ENCODE assay signal across 10 cellular contexts in the genomic region with DNA sequence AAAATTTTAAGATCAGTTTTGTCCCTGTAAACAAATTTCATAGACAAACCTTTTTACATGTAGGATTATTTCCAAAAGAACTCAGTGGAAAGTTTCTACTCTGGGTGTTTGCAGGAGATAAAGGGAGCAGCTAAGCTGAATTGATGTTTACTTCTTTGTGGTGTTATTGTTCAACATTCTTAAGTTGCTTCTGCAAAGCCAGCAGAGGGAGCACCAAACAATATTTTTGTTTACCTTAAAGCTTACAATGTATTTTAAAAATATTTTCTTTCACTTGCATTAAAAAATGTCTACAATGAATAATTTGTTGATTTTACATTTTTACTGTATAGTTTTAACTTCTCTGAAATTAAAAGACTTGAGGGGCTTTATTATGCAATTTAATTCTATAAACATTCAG.
DNase-seq lines count a peak whose midpoint lies in the region; TF ChIP-seq lines count a peak whose summit lies in the region.
"Had no signal": no experiment of that assay in that cellular context is flagged by ENCODE, and none has a peak within 500 bp of the region (broad histone marks: within the 10 kb centered on the region; RNA-seq: fewer than 3 reads in every experiment).

No MANE protein-coding gene starts in this region.

- H3K4me3 Mint-ChIP-seq in Calu3 (ENCODE audit: low read depth, unreplicated experiment) (no peak overlapping the region), brain (peak overlapping the region in 1 of 5 experiments; percentile 31), mesothelial cell of epicardium (no peak overlapping the region)

- H3K36me3 ChIP-seq in HUES48 (ENCODE audit: control insufficient read depth, insufficient read depth, low read length): no peaks in the 10 kb centered on the region

- no peak overlapping the region for H3K27ac Mint-ChIP-seq in Calu3 (ENCODE audit: unreplicated experiment)
- peak overlapping the region in 3 of 5 experiments; percentile 65 to 86 (median 77) for H3K27ac Mint-ChIP-seq in brain
- H3K27ac Mint-ChIP-seq in mesothelial cell of epicardium: no peak overlapping the region

- no peaks in the 10 kb centered on the region for H3K27me3 ChIP-seq in HUES48 (ENCODE audit: control insufficient read depth, insufficient read depth, low read length)

- DNase-seq in Calu3 (peak; percentile 11), mesothelial cell of epicardium (ENCODE audit: low spot score in 2 of 2, unreplicated experiment in 2 of 2) (no peak), CD1c-positive myeloid dendritic cell (ENCODE audit: extremely low spot score) (no peak), NCI-H446 treated with DMSO at 0.1 percent for 48 hours (lab: John Stamatoyannopoulos, UW) (no peak)
- no peak for DNase-seq in activated CD4-positive, alpha-beta T cell treated with anti-CD3 and anti-CD28 coated beads, Interleukin-2, amount 50 U/mL, for 48 hours
- no peak for DNase-seq in central memory CD4-positive, alpha-beta T cell
- DNase-seq: NCI-H2081 treated with DMSO at 0.1 percent for 48 hours; stimulated activated naive CD8-positive, alpha-beta T cell treated with anti-CD3 and anti-CD28 coated beads, Interleukin-15, Interleukin-2, amounts not matched to agents 100 U/mL and 50 U/mL, for 24 hours had no signal

- H3K4me1 ChIP-seq in HUES48 (ENCODE audit: control insufficient read depth, insufficient read depth, low read length): peaks cover 28% of the 10 kb centered on the region

- H3K9me3 ChIP-seq in HUES48 (ENCODE audit: control insufficient read depth, insufficient read depth, low read length): no peaks in the 10 kb centered on the region

- H3K4me3 ChIP-seq in HUES48 (ENCODE audit: low read depth, low read length): no peak overlapping the region; the same call in 1 of the 2 replicates

- no peaks in the 10 kb centered on the region for H3K9me3 Mint-ChIP-seq in Calu3 (ENCODE audit: low read depth, unreplicated experiment)
- H3K9me3 Mint-ChIP-seq in brain: no peaks in the 10 kb centered on the region
- H3K9me3 Mint-ChIP-seq in mesothelial cell of epicardium: no peaks in the 10 kb centered on the region

- no peaks in the 10 kb centered on the region for H3K4me1 Mint-ChIP-seq in Calu3 (ENCODE audit: low read depth, unreplicated experiment)
- H3K4me1 Mint-ChIP-seq in brain: peaks cover 29% of the 10 kb centered on the region
- peaks cover 15% of the 10 kb centered on the region for H3K4me1 Mint-ChIP-seq in mesothelial cell of epicardium

- BruUV-seq in Calu3 (replicated peaks; lab: Mats Ljungman, UMichigan): no TSS peak

- no peak overlapping the region for H3K9ac ChIP-seq in HUES48 (ENCODE audit: low read depth, low read length)

- CTCF ChIA-PET in Calu3 (lab: Charles Lee): interaction anchor here (0.5 to 3.2 kb wide), 3 partner anchors 29 to 1427 kb away, joined by 3 to 43 read pairs (median 3); no protein-coding TSS in a partner anchor

- H3K36me3 Mint-ChIP-seq in Calu3 (ENCODE audit: insufficient read depth, unreplicated experiment) (no peaks in the 10 kb centered on the region), brain (no peaks in the 10 kb centered on the region), mesothelial cell of epicardium (no peaks in the 10 kb centered on the region)

- H3K27ac ChIP-seq in HUES48 (ENCODE audit: low read depth, low read length): peak overlapping the region; percentile 62

- intact Hi-C loops in Calu3 (cut with micrococcal nuclease; ENCODE audit: unreplicated experiment): loop anchor here (1.0 to 10.0 kb wide), 3 partner anchors 59 to 682 kb away; partner anchors contain the start of gene SSBP2

- H3K27me3 Mint-ChIP-seq in Calu3 (ENCODE audit: unreplicated experiment): no peaks in the 10 kb centered on the region
- peaks cover 3% of the 10 kb centered on the region for H3K27me3 Mint-ChIP-seq in brain
- no peaks in the 10 kb centered on the region for H3K27me3 Mint-ChIP-seq in mesothelial cell of epicardium (ENCODE audit: low read depth)

- TF ChIP-seq CTCF in Calu3 (IDR thresholded peaks at IDR 0.05; ENCODE audit: unreplicated experiment) (peak; percentile 54), brain (conservative IDR thresholded peaks at IDR 0.05) (peak; percentile 57 to 64), mesothelial cell of epicardium (IDR thresholded peaks at IDR 0.05; ENCODE audit: unreplicated experiment) (peak; percentile 12)

Comparison
In these comparisons a context has a peak if more than half of its experiments do, and no peak if none do; other contexts are left out.
1. H3K27ac Mint-ChIP-seq: peak in brain (3 of 5); none in Calu3 (single experiment) and mesothelial cell of epicardium (single experiment).
2. Peak in every context shown above with its lines, with median percentiles within 50 percentile points of each other: CTCF ChIP-seq.